Comparison of ENCODE assay signal across 3 cellular contexts in the genomic region with DNA sequence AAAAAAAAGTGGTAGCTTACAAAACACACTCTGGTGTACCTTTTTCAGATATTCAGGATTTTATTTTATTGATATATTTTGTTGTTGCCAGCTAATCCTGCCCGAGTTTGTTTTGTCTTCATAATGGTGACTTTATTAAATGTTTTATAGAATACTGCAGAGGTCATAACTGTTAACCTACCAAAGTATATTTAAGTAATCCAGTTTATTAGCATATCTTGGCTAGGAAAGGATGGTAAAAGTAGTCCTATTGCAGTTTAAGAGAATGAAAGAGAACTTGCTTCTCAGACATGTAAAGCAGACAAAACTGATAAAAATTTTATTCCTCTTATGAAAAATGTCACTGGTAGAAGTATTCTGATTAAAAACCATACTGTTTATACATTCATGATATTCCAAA.
"Had no signal": no experiment of that assay in that cellular context is flagged by ENCODE, and none has a peak within 500 bp of the region (broad histone marks: within the 10 kb centered on the region; RNA-seq: fewer than 3 reads in every experiment).

No MANE protein-coding gene starts in this region.

- DNase-seq: GDM1, GF-D8 had no signal

- H3K4me3 ChIP-seq: GM12878 had no signal

- ATAC-seq: GM12878 had no signal
